In the genomic region with DNA sequence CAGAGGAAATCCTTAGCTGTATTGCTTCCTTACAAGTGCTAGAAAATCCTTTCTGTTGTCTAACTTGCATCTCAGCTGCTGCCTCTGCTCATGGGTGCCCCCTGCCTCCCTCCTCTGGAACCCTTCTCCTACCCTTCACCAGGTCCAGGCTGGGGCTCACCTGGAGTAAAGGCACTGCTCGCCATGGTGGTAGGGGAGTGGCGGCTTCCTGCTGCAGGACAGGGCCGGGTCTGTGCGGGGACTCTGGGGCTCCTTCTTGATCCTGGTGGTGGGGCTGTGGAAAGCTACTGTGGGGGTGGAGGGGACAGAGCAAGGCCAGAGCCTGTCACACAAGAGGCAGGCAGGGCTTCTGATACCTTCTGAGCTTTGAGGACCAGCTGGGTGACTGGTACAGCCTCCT, we compare ENCODE assay signal across 1 cellular context.
TF ChIP-seq lines count a peak whose summit lies in the region.

No MANE protein-coding gene starts in this region.

TF ChIP-seq in HCT116, 20 proteins besides CTCF, POLR2A, EP300 and RAD21 (continued from another document):
- TF ChIP-seq EZH2phosphoT487 (IDR thresholded peaks at IDR 0.05; ENCODE audit: borderline replicate concordance), result no peak
- no peak for TF ChIP-seq JUND (IDR thresholded peaks at IDR 0.05)
